In the genomic region with DNA sequence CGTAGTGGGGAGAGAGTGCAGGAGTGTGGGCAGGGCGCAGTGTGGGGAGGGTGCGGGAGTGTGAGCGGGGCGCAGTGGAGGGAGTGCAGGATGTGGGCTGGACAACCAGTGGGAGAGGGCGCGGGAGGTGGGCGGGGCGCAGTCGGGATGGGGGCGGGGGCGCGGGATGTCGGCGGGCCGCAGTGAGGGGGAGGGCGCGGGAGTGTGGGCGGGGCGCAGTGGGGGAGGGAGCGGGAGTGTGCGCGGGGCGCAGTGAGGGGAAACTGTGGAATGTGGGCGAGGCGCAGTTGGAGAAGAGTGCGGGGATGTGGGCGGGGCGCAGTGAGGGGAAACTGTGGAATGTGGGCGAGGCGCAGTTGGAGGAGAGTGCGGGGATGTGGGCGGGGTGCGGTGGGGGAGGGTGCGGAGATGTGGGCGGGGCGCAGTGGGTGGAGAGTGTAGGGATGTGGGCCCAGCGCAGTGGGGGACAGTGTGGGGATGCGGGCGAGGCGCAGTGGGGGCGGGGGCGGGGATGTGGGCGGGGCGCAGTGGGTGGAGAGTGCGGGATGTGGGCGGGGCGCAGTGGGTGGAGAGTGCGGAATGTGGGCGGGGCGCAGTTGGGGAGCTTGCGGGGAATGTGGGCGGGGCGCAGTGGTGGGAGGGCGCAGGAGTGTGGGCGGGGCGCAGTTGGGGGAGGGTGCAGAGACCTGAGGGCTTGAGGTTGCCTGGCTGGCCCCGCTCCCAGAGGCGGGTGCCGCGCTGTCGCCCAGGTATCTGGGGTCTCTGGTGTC, we compare ENCODE assay signal across 9 cellular contexts. TPM values are rescaled to one million over a fixed set of nuclear protein-coding genes. Genes with fewer than 3 reads are reported as not detected.
DNase-seq lines count a peak whose midpoint lies in the region; ATAC-seq, FAIRE-seq and TF ChIP-seq lines count a peak whose summit lies in the region.
"Had no signal": no experiment of that assay in that cellular context is flagged by ENCODE, and none has a peak within 500 bp of the region (broad histone marks: within the 10 kb centered on the region; RNA-seq: fewer than 3 reads in every experiment).

Gene NXNL2, plus strand, starts transcription at position 723 of the 770 bp plus-strand sequence. CDS start 257 bp downstream, outside the sequence.

- RAD21 ChIA-PET in GM12878 (lab: Charles Lee; ENCODE audit: unreplicated experiment) = interaction anchor here (0.6 kb wide), 1 partner anchor 48 kb away, joined by 4 read pairs; no protein-coding TSS in a partner anchor

- intact Hi-C loops in GM12878 (cut with micrococcal nuclease; ENCODE audit: unreplicated experiment) (no loop called here), sciatic nerve (cut with DNase I) (no loop called here)

- ATAC-seq in GM12878 = no peak
- peak; percentile 84 for ATAC-seq in sciatic nerve
- ATAC-seq in GM21381 (IDR thresholded peaks at IDR 0.05; ENCODE audit: unreplicated experiment) = no peak
- no peak for ATAC-seq in HG02884 (IDR thresholded peaks at IDR 0.05; ENCODE audit: unreplicated experiment)

- no peak for TF ChIP-seq CTCF in GM12878 (IDR thresholded peaks at IDR 0.05 in 2 of 3, conservative IDR thresholded peaks at IDR 0.05 in 1 of 3; ENCODE audit: control insufficient read depth in 2 of 3, extremely low read depth in 1 of 3, insufficient read depth in 1 of 3, low read depth in 3 of 3, low read length in 3 of 3)

- H3K27me3 ChIP-seq in SJSA1 (replicated peaks) (no peaks in the 10 kb centered on the region), GM12878 (replicated peaks in 1 of 2; ENCODE audit: control insufficient read depth in 2 of 2, insufficient read depth in 2 of 2, low read length in 1 of 2) (peaks cover 0 to 2% of the 10 kb centered on the region in 2 experiments; a peak in 3 of 4 replicates), iPS DF 6.9 (ENCODE audit: control insufficient read depth, insufficient read depth, low read length) (no peaks in the 10 kb centered on the region; the same call in 1 of the 2 replicates)

- 82% methylated on average over 5 of the region's 62 CpGs for WGBS in GM12878 (ENCODE audit: insufficient coverage, insufficient replicate concordance, low lambda C conversion rate, missing lambda C conversion rate)
- WGBS in iPS DF 6.9 (ENCODE audit: insufficient coverage, insufficient read length) = no CpG with 5 or more reads among the region's 62 CpGs

- H3K4me3 ChIP-seq in SJSA1 (peak within 1 kb of the TSS; percentile 57), GM12878 (no peak within 1 kb of the TSS), iPS DF 6.9 (ENCODE audit: low read length) (peak within 1 kb of the TSS; percentile 55)

- H3K79me2 ChIP-seq in GM12878 (ENCODE audit: control insufficient read depth, insufficient read depth, low read length) = no peaks in the 10 kb centered on the region

- no peak for TF ChIP-seq POLR2A in GM12878 (IDR thresholded peaks at IDR 0.05; ENCODE audit: low read depth, low read length)

- H3K36me3 ChIP-seq in SJSA1 (peaks cover 6% of the 10 kb centered on the region; the same call in 1 of the 2 replicates), GM12878 (ENCODE audit: control insufficient read depth in 2 of 2, insufficient read depth in 2 of 2, low read length in 1 of 2) (no peaks in the 10 kb centered on the region), iPS DF 6.9 (ENCODE audit: control insufficient read depth, insufficient read depth, low read length) (no peaks in the 10 kb centered on the region)

- no peaks in the 10 kb centered on the region for H4K20me1 ChIP-seq in GM12878 (ENCODE audit: control insufficient read depth, insufficient read depth)

- SMC1A ChIA-PET in GM12878 (lab: Charles Lee; ENCODE audit: uncharacterized antibody, unreplicated experiment) = no interaction called here

- BruUV-seq in GM12878 (replicated peaks; lab: Mats Ljungman, UMichigan) = no TSS peak

- peaks cover 44% of the 10 kb centered on the region for H3K4me1 ChIP-seq in SJSA1 (replicated peaks)
- H3K4me1 ChIP-seq in GM12878 (ENCODE audit: control insufficient read depth, insufficient read depth, low read length) = no peaks in the 10 kb centered on the region
- H3K4me1 ChIP-seq in iPS DF 6.9 (ENCODE audit: control insufficient read depth, insufficient read depth, low read length) = no peaks in the 10 kb centered on the region

- no peak for TF ChIP-seq RAD21 in GM12878 (IDR thresholded peaks at IDR 0.05; ENCODE audit: insufficient read depth, low read depth, low read length)

- TF ChIP-seq EP300 in GM12878 (IDR thresholded peaks at IDR 0.05; ENCODE audit: borderline replicate concordance in 1 of 2, control insufficient read depth in 1 of 2, low read depth in 2 of 2, low read length in 2 of 2) = no peak

- peak within 1 kb of the TSS; percentile 62 for H3K4me2 ChIP-seq in GM12878 (ENCODE audit: control insufficient read depth, insufficient read depth)

- FAIRE-seq in GM12878 (lab: Jason Lieb, UNC) = no peak
- FAIRE-seq: TTC549 had no signal

- DNase-seq in GM04504 (ENCODE audit: low read depth) (peak; percentile 76), SJSA1 (ENCODE audit: low read depth in 1 of 2, low spot score in 2 of 2) (peak; percentile 12 to 87), GM12878 (ENCODE audit: low read depth, low spot score) (no peak), iPS DF 6.9 (ENCODE audit: low read depth, low spot score) (peak; percentile 37), sciatic nerve (ENCODE audit: low spot score) (peak; percentile 94), DMS153 (lab: John Stamatoyannopoulos, UW) (no peak)

- POLR2A ChIA-PET in GM12878 (lab: Charles Lee) = no interaction called here

- in situ Hi-C loops in GM12878 (cut with MboI) = no loop called here

- H3K9me3 ChIP-seq in SJSA1 (replicated peaks) = no peaks in the 10 kb centered on the region
- no peaks in the 10 kb centered on the region for H3K9me3 ChIP-seq in GM12878 (replicated peaks; ENCODE audit: control insufficient read depth, insufficient read depth, low read length)
- H3K9me3 ChIP-seq in iPS DF 6.9 (ENCODE audit: control insufficient read depth, insufficient read depth, low read length) = no peaks in the 10 kb centered on the region

- CTCF ChIA-PET in GM12878 (lab: Yijun Ruan, JAX) = no interaction called here

- H3K9ac ChIP-seq in GM12878 (ENCODE audit: control insufficient read depth, insufficient read depth, low read length) = no peak within 1 kb of the TSS

- no peak within 1 kb of the TSS for H2AFZ ChIP-seq in GM12878 (ENCODE audit: control insufficient read depth, low read depth, low read length)

- peak within 1 kb of the TSS; percentile 72 for H3K27ac ChIP-seq in SJSA1
- no peak within 1 kb of the TSS for H3K27ac ChIP-seq in GM12878 (ENCODE audit: control insufficient read depth, insufficient read depth)
- H3K27ac ChIP-seq in iPS DF 6.9 (ENCODE audit: low read length) = no peak within 1 kb of the TSS

TF ChIP-seq in GM12878, 131 proteins besides CTCF, POLR2A, EP300 and RAD21 (continues in another document):
- TF ChIP-seq ZNF384 (IDR thresholded peaks at IDR 0.05; ENCODE audit: borderline replicate concordance, low read depth, low read length) = no peak
- no peak for TF ChIP-seq EGR1 (IDR thresholded peaks at IDR 0.05; ENCODE audit: borderline replicate concordance in 1 of 2, low read depth in 2 of 2, low read length in 2 of 2)
- TF ChIP-seq CEBPZ (IDR thresholded peaks at IDR 0.05; ENCODE audit: low read depth, low read length) = no peak
- no peak for TF ChIP-seq MTA3 (IDR thresholded peaks at IDR 0.05; ENCODE audit: borderline replicate concordance, low read length)
- TF ChIP-seq TBL1XR1 (IDR thresholded peaks at IDR 0.05; ENCODE audit: low read depth, low read length) = no peak
- no peak for TF ChIP-seq CREB1 (IDR thresholded peaks at IDR 0.05; ENCODE audit: low read depth)
- no peak for TF ChIP-seq FOXM1 (IDR thresholded peaks at IDR 0.05; ENCODE audit: low read depth, low read length)
- TF ChIP-seq DPF2 (IDR thresholded peaks at IDR 0.05) = no peak

RNA-seq across cellular contexts. Expression of gene NXNL2, which starts in this region (rescaled TPM):
- total RNA-seq in SJSA1 (2014; rRNA removed; shearing (Covaris generic)) = 0.68 and 1.1 TPM in 2 replicates
- not detected in 2 replicates for total RNA-seq in GM12878 (2013; cell fraction: nucleolus; rRNA removed)
- not detected in 2 replicates for total RNA-seq in GM12878 (2014; rRNA removed)
- total RNA-seq in GM12878 (2014; rRNA removed; fragmentation: Illumina TruSeq; extraction: Trizol) = not detected in 2 replicates
- not detected in 2 replicates for total RNA-seq in GM12878 (2021)
- not detected for polyA plus RNA-seq in GM12878 (2011; ENCODE audit: low read depth)
- polyA plus RNA-seq in GM12878 (2011; rRNA removed) = not detected in 2 replicates
- not detected in 2 replicates for polyA plus RNA-seq in GM12878 (2011; cell fraction: cytosol; rRNA removed)
- not detected in 2 replicates for polyA plus RNA-seq in GM12878 (2011; cell fraction: nucleus; rRNA removed)
- not detected in 2 replicates for polyA plus RNA-seq in GM12878 (2012)
- not detected in 2 replicates for polyA plus RNA-seq in GM12878 (2014; fragmentation: Illumina TruSeq; extraction: Trizol)
- not detected for polyA plus RNA-seq in GM12878 (2014; fragmentation: Nextera tagmentation; extraction: Ambion mirVana)
- not detected in 2 replicates for polyA plus RNA-seq in GM12878 (2014; rRNA removed)
- not detected for polyA plus RNA-seq in GM12878 (2016; fragmentation: Nextera tagmentation; extraction: Ambion mirVana)
- polyA minus RNA-seq in GM12878 (2011; rRNA and poly(A)+ RNA removed) = not detected in 2 replicates
- polyA minus RNA-seq in GM12878 (2011; cell fraction: cytosol; rRNA and poly(A)+ RNA removed) = not detected in 2 replicates
- not detected in 2 replicates for polyA minus RNA-seq in GM12878 (2011; cell fraction: nucleus; rRNA and poly(A)+ RNA removed)
- 1.3 TPM for total RNA-seq in sciatic nerve

Comparison
In these comparisons a context has a peak if more than half of its experiments do, and no peak if none do; other contexts are left out.
1. DNase-seq: peak in GM04504 (single experiment), SJSA1 (2 of 2), iPS DF 6.9 (single experiment) and sciatic nerve (single experiment); none in GM12878 (single experiment) and DMS153 (single experiment).